1 cellular context compared by ENCODE assay signal in genomic region chr5:80959138-80959537, GRCh38.
TF ChIP-seq lines count a peak whose summit lies in the region.

No MANE protein-coding gene starts in this region.

TF ChIP-seq in H1, 55 proteins besides CTCF, POLR2A, EP300 and RAD21 (continued from another document):
- TF ChIP-seq ATF2 (IDR thresholded peaks at IDR 0.05; ENCODE audit: low read length) (0 out of 2 replicates have a peak, but pooled peaks have one; percentile 34), SP2 (IDR thresholded peaks at IDR 0.05; ENCODE audit: low read length) (no peak), TEAD4 (IDR thresholded peaks at IDR 0.05; ENCODE audit: low read depth, low read length) (no peak), TCF12 (IDR thresholded peaks at IDR 0.05; ENCODE audit: low read depth, low read length) (no peak), GABPA (IDR thresholded peaks at IDR 0.05; ENCODE audit: borderline replicate concordance, insufficient read depth, low read length) (no peak)
- TF ChIP-seq, protein P1, sequence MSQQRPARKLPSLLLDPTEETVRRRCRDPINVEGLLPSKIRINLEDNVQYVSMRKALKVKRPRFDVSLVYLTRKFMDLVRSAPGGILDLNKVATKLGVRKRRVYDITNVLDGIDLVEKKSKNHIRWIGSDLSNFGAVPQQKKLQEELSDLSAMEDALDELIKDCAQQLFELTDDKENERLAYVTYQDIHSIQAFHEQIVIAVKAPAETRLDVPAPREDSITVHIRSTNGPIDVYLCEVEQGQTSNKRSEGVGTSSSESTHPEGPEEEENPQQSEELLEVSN (IDR thresholded peaks at IDR 0.05), result no peak
